In genomic region chr1:149792912-149793521, GRCh38 we compare ENCODE assay signal across 8 cellular contexts. TPM values are rescaled to one million over a fixed set of nuclear protein-coding genes. Genes with fewer than 3 reads are reported as not detected.
DNase-seq lines count a peak whose midpoint lies in the region; ATAC-seq and TF ChIP-seq lines count a peak whose summit lies in the region.
"Not testable (repeated sequence)": the region's sequence is repeated elsewhere in the genome, so short reads cannot be mapped to it uniquely, and the experiment has no call there.

No MANE protein-coding gene starts in this region.

- H3K27me3 Mint-ChIP-seq in dendritic cell treated with granulocyte-macrophage colony-stimulating factor and Interleukin-4, amounts not matched to agents 40 ng/mL and 50 ng/mL, for 4 days, result not testable (repeated sequence)

- not testable (repeated sequence) for H3K27ac ChIP-seq in liver (ENCODE audit: low read depth in 1 of 2, low read length in 2 of 2)

- TF ChIP-seq CTCF in liver (IDR thresholded peaks at IDR 0.05; ENCODE audit: low read depth, low read length, missing input control), result peak; percentile 62

- H3K4me3 ChIP-seq in liver (ENCODE audit: low read depth in 1 of 3, low read length in 3 of 3), result not testable (repeated sequence)

- not testable (repeated sequence) for H3K4me1 Mint-ChIP-seq in dendritic cell treated with granulocyte-macrophage colony-stimulating factor and Interleukin-4, amounts not matched to agents 40 ng/mL and 50 ng/mL, for 4 days (ENCODE audit: low read depth)

- H3K9ac ChIP-seq in liver (ENCODE audit: low read depth in 1 of 2, low read length in 2 of 2), result not testable (repeated sequence)

- H3K4me1 ChIP-seq in liver (ENCODE audit: control insufficient read depth in 4 of 4, insufficient read depth in 4 of 4, low read length in 3 of 4), result not testable (repeated sequence)

- peak; percentile 83 for ATAC-seq in HG03280 (IDR thresholded peaks at IDR 0.05; ENCODE audit: unreplicated experiment)

- H3K9me3 Mint-ChIP-seq in dendritic cell treated with granulocyte-macrophage colony-stimulating factor and Interleukin-4, amounts not matched to agents 40 ng/mL and 50 ng/mL, for 4 days, result not testable (repeated sequence)

- H3K9me3 ChIP-seq in liver (ENCODE audit: control insufficient read depth in 4 of 4, low read length in 3 of 4), result not testable (repeated sequence)

- 6% methylated on average over 36 of the region's 52 CpGs for WGBS in liver

- intact Hi-C loops in dendritic cell treated with granulocyte-macrophage colony-stimulating factor and Interleukin-4, amounts not matched to agents 40 ng/mL and 50 ng/mL, for 4 days (cut with micrococcal nuclease), result not testable (repeated sequence)

- not testable (repeated sequence) for TF ChIP-seq RAD21 in liver (IDR thresholded peaks at IDR 0.05)

- peak overlapping the region; percentile 92 for H3K27ac Mint-ChIP-seq in dendritic cell treated with granulocyte-macrophage colony-stimulating factor and Interleukin-4, amounts not matched to agents 40 ng/mL and 50 ng/mL, for 4 days

- H3K27me3 ChIP-seq in liver (ENCODE audit: control insufficient read depth in 4 of 4, insufficient read depth in 4 of 4, low read length in 3 of 4), result not testable (repeated sequence)

- H3K36me3 ChIP-seq in liver (ENCODE audit: control insufficient read depth in 4 of 4, insufficient read depth in 3 of 4, low read depth in 1 of 4, low read length in 3 of 4), result not testable (repeated sequence)

- DNase-seq in Ammon's horn (ENCODE audit: low spot score) (peak; percentile 43), GM19240 (ENCODE audit: insufficient read length, low spot score) (peak; percentile 8), NCI-H345 treated with DMSO at 0.1 percent for 48 hours (lab: John Stamatoyannopoulos, UW; ENCODE audit: unreplicated experiment) (peak; percentile 72)
- peak; percentile 64 to 72 for DNase-seq in activated CD4-positive, alpha-beta T cell treated with anti-CD3 and anti-CD28 coated beads, Interleukin-2, amount 50 U/mL, for 24 hours (ENCODE audit: low read depth in 1 of 2, low spot score in 1 of 2)
- peak; percentile 84 for DNase-seq in stimulated activated CD4-positive, alpha-beta T cell treated with anti-CD3 and anti-CD28 coated beads, Interleukin-1b, Interleukin-23, amount 100 ng/mL, for 48 hours

- not testable (repeated sequence) for H3K4me3 Mint-ChIP-seq in dendritic cell treated with granulocyte-macrophage colony-stimulating factor and Interleukin-4, amounts not matched to agents 40 ng/mL and 50 ng/mL, for 4 days

- not testable (repeated sequence) for H3K36me3 Mint-ChIP-seq in dendritic cell treated with granulocyte-macrophage colony-stimulating factor and Interleukin-4, amounts not matched to agents 40 ng/mL and 50 ng/mL, for 4 days (ENCODE audit: low read depth)

RNA-seq across cellular contexts. Expression of gene FCGR1A, which starts 10.5 kb away (rescaled TPM):
- 1 to 10 TPM; 3.5 to 4.5 TPM for total RNA-seq in liver
- polyA plus RNA-seq in liver, result 1 to 10 TPM; 1.6 to 2.5 TPM

Comparison
In these comparisons a context has a peak if more than half of its experiments do, and no peak if none do; other contexts are left out.
1. DNase-seq: peak in every context shown above with its lines; median percentile 84 in stimulated activated CD4-positive, alpha-beta T cell treated with anti-CD3 and anti-CD28 coated beads, Interleukin-1b, Interleukin-23, amount 100 ng/mL, for 48 hours; 72 in NCI-H345 treated with DMSO at 0.1 percent for 48 hours; 68 in activated CD4-positive, alpha-beta T cell treated with anti-CD3 and anti-CD28 coated beads, Interleukin-2, amount 50 U/mL, for 24 hours; 43 in Ammon's horn; 8 in GM19240.